In genomic region chr7:101233907-101234547, GRCh38 we compare ENCODE assay signal across 20 cellular contexts. TPM values are rescaled to one million over a fixed set of nuclear protein-coding genes. Genes with fewer than 3 reads are reported as not detected.
"Had no signal": no experiment of that assay in that cellular context is flagged by ENCODE, and none has a peak within 500 bp of the region (broad histone marks: within the 10 kb centered on the region; RNA-seq: fewer than 3 reads in every experiment).

No MANE protein-coding gene starts in this region.

- H3K27me3 ChIP-seq: tibial artery, uterus had no signal

- DNase-seq: activated CD4-positive, alpha-beta T cell treated with anti-CD3 and anti-CD28 coated beads, Interleukin-2, amount 10 ng/mL, durations not matched to agents 24 days and 14 days; activated CD4-positive, CD25-positive, alpha-beta regulatory T cell; activated CD8-positive, alpha-beta memory T cell treated with anti-CD3 and anti-CD28 coated beads, Interleukin-2, amount 50 U/mL, for 48 hours; activated CD8-positive, alpha-beta T cell treated with anti-CD3 and anti-CD28 coated beads, Interleukin-2, amount 10 ng/mL, durations not matched to agents 7 days and 5 days; activated naive CD4-positive, alpha-beta T cell; activated naive CD8-positive, alpha-beta T cell treated with anti-CD3 and anti-CD28 coated beads, Interleukin-2, amount 10 ng/mL, durations not matched to agents 7 days and 5 days; effector CD4-positive, alpha-beta T cell; naive B cell; tibial artery; uterus had no signal

- H3K4me3 ChIP-seq: coronary artery, esophagus muscularis mucosa, lung, tibial artery, uterus had no signal

- H3K9me3 ChIP-seq: esophagus muscularis mucosa, tibial artery, uterus had no signal

- H3K9me3 Mint-ChIP-seq: activated CD4-positive, alpha-beta T cell treated with anti-CD3 and anti-CD28 coated beads, Interleukin-2, amount 10 ng/mL, durations not matched to agents 24 days and 14 days; activated naive CD8-positive, alpha-beta T cell treated with anti-CD3 and anti-CD28 coated beads, Interleukin-2, amount 10 ng/mL, durations not matched to agents 7 days and 5 days; activated T-helper 1 cell treated with anti-CD3 and anti-CD28 coated beads, Interleukin-12 subunit alpha, Interleukin-12 subunit beta, Interleukin-2, Interleukin-4 antibody, amounts not matched to agents 30 ng/mL and 10 ng/mL and 1 ng/mL, durations not matched to agents 14 hours and 24 hours and 36 hours; central memory CD8-positive, alpha-beta T cell; naive B cell; stimulated activated memory B cell treated with anti-CD40 and anti-IgM and Interleukin-4, amounts not matched to agents 10 μg/mL and 1 μg/mL and 100 μg/mL, for 72 hours had no signal

- H3K27ac Mint-ChIP-seq: activated CD4-positive, alpha-beta T cell treated with anti-CD3 and anti-CD28 coated beads, Interleukin-2, amount 10 ng/mL, durations not matched to agents 24 days and 14 days; activated CD8-positive, alpha-beta T cell treated with anti-CD3 and anti-CD28 coated beads, Interleukin-2, amount 10 ng/mL, durations not matched to agents 7 days and 5 days; activated naive CD8-positive, alpha-beta T cell treated with anti-CD3 and anti-CD28 coated beads, Interleukin-2, amount 10 ng/mL, durations not matched to agents 7 days and 5 days; activated T-helper 1 cell treated with anti-CD3 and anti-CD28 coated beads, Interleukin-12 subunit alpha, Interleukin-12 subunit beta, Interleukin-2, Interleukin-4 antibody, amounts not matched to agents 30 ng/mL and 10 ng/mL and 1 ng/mL, durations not matched to agents 14 hours and 24 hours and 36 hours; brain; stimulated activated memory B cell treated with anti-CD40 and anti-IgM and Interleukin-4, amounts not matched to agents 10 μg/mL and 1 μg/mL and 100 μg/mL, for 72 hours had no signal

- H3K27ac ChIP-seq: coronary artery, esophagus muscularis mucosa, parathyroid adenoma, tibial artery, uterus had no signal

- H3K27me3 Mint-ChIP-seq: activated CD4-positive, alpha-beta T cell treated with anti-CD3 and anti-CD28 coated beads, Interleukin-2, amount 10 ng/mL, durations not matched to agents 24 days and 14 days; activated naive CD8-positive, alpha-beta T cell treated with anti-CD3 and anti-CD28 coated beads, Interleukin-2, amount 10 ng/mL, durations not matched to agents 7 days and 5 days; brain; central memory CD8-positive, alpha-beta T cell; naive B cell; stimulated activated memory B cell treated with anti-CD40 and anti-IgM and Interleukin-4, amounts not matched to agents 10 μg/mL and 1 μg/mL and 100 μg/mL, for 72 hours had no signal

- H3K4me3 Mint-ChIP-seq: activated CD4-positive, alpha-beta T cell treated with anti-CD3 and anti-CD28 coated beads, Interleukin-2, amount 10 ng/mL, durations not matched to agents 24 days and 14 days; activated CD8-positive, alpha-beta T cell treated with anti-CD3 and anti-CD28 coated beads, Interleukin-2, amount 10 ng/mL, durations not matched to agents 7 days and 5 days; activated naive CD8-positive, alpha-beta T cell treated with anti-CD3 and anti-CD28 coated beads, Interleukin-2, amount 10 ng/mL, durations not matched to agents 7 days and 5 days; activated T-helper 1 cell treated with anti-CD3 and anti-CD28 coated beads, Interleukin-12 subunit alpha, Interleukin-12 subunit beta, Interleukin-2, Interleukin-4 antibody, amounts not matched to agents 30 ng/mL and 10 ng/mL and 1 ng/mL, durations not matched to agents 14 hours and 24 hours and 36 hours; brain; central memory CD8-positive, alpha-beta T cell; naive B cell; stimulated activated memory B cell treated with anti-CD40 and anti-IgM and Interleukin-4, amounts not matched to agents 10 μg/mL and 1 μg/mL and 100 μg/mL, for 72 hours had no signal

- ATAC-seq: activated CD8-positive, alpha-beta T cell treated with anti-CD3 and anti-CD28 coated beads, Interleukin-2, amount 10 ng/mL, durations not matched to agents 7 days and 5 days; stimulated activated memory B cell treated with anti-CD40 and anti-IgM and Interleukin-4, amounts not matched to agents 10 μg/mL and 1 μg/mL and 100 μg/mL, for 72 hours had no signal

- H3K4me1 Mint-ChIP-seq: activated CD4-positive, alpha-beta T cell treated with anti-CD3 and anti-CD28 coated beads, Interleukin-2, amount 10 ng/mL, durations not matched to agents 24 days and 14 days; brain; stimulated activated memory B cell treated with anti-CD40 and anti-IgM and Interleukin-4, amounts not matched to agents 10 μg/mL and 1 μg/mL and 100 μg/mL, for 72 hours had no signal

- H3K36me3 ChIP-seq: uterus had no signal

- H3K36me3 Mint-ChIP-seq: naive B cell had no signal

RNA-seq across cellular contexts. Expression of gene MOGAT3, which starts 33.2 kb away (rescaled TPM):
- total RNA-seq: activated CD4-positive, alpha-beta T cell treated with anti-CD3 and anti-CD28 coated beads, Interleukin-2, amount 10 ng/mL, durations not matched to agents 24 days and 14 days; activated CD8-positive, alpha-beta T cell treated with anti-CD3 and anti-CD28 coated beads, Interleukin-2, amount 10 ng/mL, durations not matched to agents 7 days and 5 days; activated naive CD8-positive, alpha-beta T cell treated with anti-CD3 and anti-CD28 coated beads, Interleukin-2, amount 10 ng/mL, durations not matched to agents 7 days and 5 days; activated T-helper 1 cell treated with anti-CD3 and anti-CD28 coated beads, Interleukin-12 subunit alpha, Interleukin-12 subunit beta, Interleukin-2, Interleukin-4 antibody, amounts not matched to agents 30 ng/mL and 10 ng/mL and 1 ng/mL, durations not matched to agents 14 hours and 24 hours and 36 hours; lung; subcutaneous adipose tissue; T-helper 2 cell treated with Interferon-gamma antibody and Interleukin-4, amounts not matched to agents 100 ng/mL and 5 ng/mL, for 36 hours; uterus had no signal
- polyA plus RNA-seq: lung had no signal
